Comparison of ENCODE assay signal across 11 cellular contexts in genomic region chr7:44379366-44380178, GRCh38. TPM values are rescaled to one million over a fixed set of nuclear protein-coding genes. Genes with fewer than 3 reads are reported as not detected.
DNase-seq lines count a peak whose midpoint lies in the region; ATAC-seq, FAIRE-seq and TF ChIP-seq lines count a peak whose summit lies in the region.
"Had no signal": no experiment of that assay in that cellular context is flagged by ENCODE, and none has a peak within 500 bp of the region (broad histone marks: within the 10 kb centered on the region; RNA-seq: fewer than 3 reads in every experiment).

No MANE protein-coding gene starts in this region.

- H3K9me1 ChIP-seq in K562 (ENCODE audit: control insufficient read depth, insufficient read depth, low read length): peaks cover 8% of the 10 kb centered on the region

- ATAC-seq in K562: peak; percentile 20
- ATAC-seq: esophagus mucosa had no signal

- H3K27me3 ChIP-seq in H7 (ENCODE audit: control insufficient read depth, insufficient read depth, low read length) (no peaks in the 10 kb centered on the region), K562 (ENCODE audit: control insufficient read depth in 2 of 2, insufficient read depth in 2 of 2, low read length in 2 of 2) (peaks cover 0 to 11% of the 10 kb centered on the region in 2 experiments; a peak in 2 of 5 replicates)

- H3K9ac ChIP-seq in K562 (ENCODE audit: insufficient read depth in 1 of 2, low read depth in 2 of 2, low read length in 2 of 2): no peak overlapping the region

- H3K27ac ChIP-seq in K562 (ENCODE audit: extremely low read depth, low read depth, low read length): no peak overlapping the region

- CTCF ChIA-PET in K562 (lab: Yijun Ruan, JAX; ENCODE audit: low intra/inter-chr PET ratio): no interaction called here

- no peak for TF ChIP-seq RAD21 in K562 (CRISPR knock-in tag; conservative IDR thresholded peaks at IDR 0.05 in 1 of 2, IDR thresholded peaks at IDR 0.05 in 1 of 2)

- POLR2A ChIA-PET in K562 (lab: Yijun Ruan, JAX): interaction anchor here (0.5 to 2.8 kb wide), 4 partner anchors 11 to 907 kb away, joined by 3 to 12 read pairs (median 4); no protein-coding TSS in a partner anchor

- peaks cover 11% of the 10 kb centered on the region; the same call in 1 of the 2 replicates for H4K20me1 ChIP-seq in K562 (replicated peaks; ENCODE audit: control insufficient read depth, insufficient read depth, low read length)

- in situ Hi-C loops in Caki2 (cut with HindIII; ENCODE audit: low pct_unique_long_range_greater_than_20kb, low sequenced_read_pairs): no loop called here
- in situ Hi-C loops in K562 (cut with MboI): no loop called here

- peak overlapping the region; percentile 43; the same call in 1 of the 2 replicates for H3K4me2 ChIP-seq in K562 (ENCODE audit: insufficient read depth, low read length)

- WGBS in K562 (ENCODE audit: insufficient coverage, low coverage, missing lambda C conversion rate): 37% methylated on average over 12 of the region's 12 CpGs

- H3K4me3 ChIP-seq in H7 (ENCODE audit: insufficient read depth, low read depth, low read length) (no peak overlapping the region), K562 (no peak overlapping the region)

- DNase-seq in Caki2 (ENCODE audit: low read depth) (peak; percentile 24), H7 (peak; percentile 38), K562 (ENCODE audit: extremely low read depth in 1 of 4, low spot score in 3 of 4) (peak in 2 of 4 experiments; percentile 26), kidney glomerular epithelial cell (lab: John Stamatoyannopoulos, UW) (peak; percentile 5), NCI-H526 (lab: John Stamatoyannopoulos, UW) (no peak), MV-4-11 (lab: John Stamatoyannopoulos, UW) (no peak), GM19238 (ENCODE audit: insufficient read length, low spot score) (no peak), putamen (ENCODE audit: low spot score) (no peak)
- DNase-seq: DMS 273 treated with DMSO at 0.1 percent for 48 hours had no signal

- intact Hi-C loops in K562 (cut with micrococcal nuclease): loop anchor here (10.0 kb wide), 1 partner anchor 95 kb away; no protein-coding TSS in a partner anchor

- TF ChIP-seq EP300 in K562 (IDR thresholded peaks at IDR 0.05; ENCODE audit: low read length): no peak

- no TSS peak for BruUV-seq in K562 (replicated peaks; lab: Mats Ljungman, UMichigan)

- TF ChIP-seq POLR2A in K562 (conservative IDR thresholded peaks at IDR 0.05): no peak; the same call in 1 of the 2 replicates

- H3K4me1 ChIP-seq in K562 (replicated peaks in 1 of 2; ENCODE audit: control insufficient read depth in 2 of 2, insufficient read depth in 2 of 2, low read length in 2 of 2): peaks cover 3 to 4% of the 10 kb centered on the region in 2 experiments; a peak in 4 of 5 replicates

- no peaks in the 10 kb centered on the region for H3K79me2 ChIP-seq in K562 (ENCODE audit: control insufficient read depth, insufficient read depth, low read length)

- H3K36me3 ChIP-seq in H7 (replicated peaks; ENCODE audit: control insufficient read depth, insufficient read depth, low read length) (peaks cover 2% of the 10 kb centered on the region), K562 (ENCODE audit: control insufficient read depth, insufficient read depth, low read length) (peaks cover 4% of the 10 kb centered on the region; the same call in 1 of the 3 replicates)

- no peak for TF ChIP-seq CTCF in K562 (IDR thresholded peaks at IDR 0.05 in 2 of 3, conservative IDR thresholded peaks at IDR 0.05 in 1 of 3; ENCODE audit: insufficient read depth in 2 of 3, low read depth in 1 of 3, low read length in 3 of 3)

- H3K9me3 ChIP-seq in K562 (replicated peaks; ENCODE audit: control insufficient read depth, insufficient read depth, low read depth, low read length): no peaks in the 10 kb centered on the region

- no peak overlapping the region for H2AFZ ChIP-seq in K562 (ENCODE audit: low read depth, low read length)

- FAIRE-seq in K562 (lab: Jason Lieb, UNC): no peak

TF ChIP-seq in K562, 482 proteins besides CTCF, POLR2A, EP300 and RAD21:
- peak; percentile 43; the same call in 1 of the 2 replicates for TF ChIP-seq ZBTB17 (CRISPR knock-in tag; IDR thresholded peaks at IDR 0.05)
- TF ChIP-seq, protein P1, sequence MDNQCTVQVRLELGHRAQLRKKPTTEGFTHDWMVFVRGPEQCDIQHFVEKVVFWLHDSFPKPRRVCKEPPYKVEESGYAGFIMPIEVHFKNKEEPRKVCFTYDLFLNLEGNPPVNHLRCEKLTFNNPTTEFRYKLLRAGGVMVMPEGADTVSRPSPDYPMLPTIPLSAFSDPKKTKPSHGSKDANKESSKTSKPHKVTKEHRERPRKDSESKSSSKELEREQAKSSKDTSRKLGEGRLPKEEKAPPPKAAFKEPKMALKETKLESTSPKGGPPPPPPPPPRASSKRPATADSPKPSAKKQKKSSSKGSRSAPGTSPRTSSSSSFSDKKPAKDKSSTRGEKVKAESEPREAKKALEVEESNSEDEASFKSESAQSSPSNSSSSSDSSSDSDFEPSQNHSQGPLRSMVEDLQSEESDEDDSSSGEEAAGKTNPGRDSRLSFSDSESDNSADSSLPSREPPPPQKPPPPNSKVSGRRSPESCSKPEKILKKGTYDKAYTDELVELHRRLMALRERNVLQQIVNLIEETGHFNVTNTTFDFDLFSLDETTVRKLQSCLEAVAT (IDR thresholded peaks at IDR 0.05): peak in 1 of 2 experiments; percentile 64; a peak in 1 of 4 replicates
- TF ChIP-seq ATF4 (CRISPR knock-in tag; IDR thresholded peaks at IDR 0.05): no peak
- TF ChIP-seq, protein P2, sequence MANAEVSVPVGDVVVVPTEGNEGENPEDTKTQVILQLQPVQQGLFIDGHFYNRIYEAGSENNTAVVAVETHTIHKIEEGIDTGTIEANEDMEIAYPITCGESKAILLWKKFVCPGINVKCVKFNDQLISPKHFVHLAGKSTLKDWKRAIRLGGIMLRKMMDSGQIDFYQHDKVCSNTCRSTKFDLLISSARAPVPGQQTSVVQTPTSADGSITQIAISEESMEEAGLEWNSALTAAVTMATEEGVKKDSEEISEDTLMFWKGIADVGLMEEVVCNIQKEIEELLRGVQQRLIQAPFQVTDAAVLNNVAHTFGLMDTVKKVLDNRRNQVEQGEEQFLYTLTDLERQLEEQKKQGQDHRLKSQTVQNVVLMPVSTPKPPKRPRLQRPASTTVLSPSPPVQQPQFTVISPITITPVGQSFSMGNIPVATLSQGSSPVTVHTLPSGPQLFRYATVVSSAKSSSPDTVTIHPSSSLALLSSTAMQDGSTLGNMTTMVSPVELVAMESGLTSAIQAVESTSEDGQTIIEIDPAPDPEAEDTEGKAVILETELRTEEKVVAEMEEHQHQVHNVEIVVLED (CRISPR knock-in tag; IDR thresholded peaks at IDR 0.05): no peak
- no peak for TF ChIP-seq BRF2 (IDR thresholded peaks at IDR 0.05; ENCODE audit: borderline replicate concordance, insufficient read depth, insufficient read length)

RNA-seq across cellular contexts. Expression of gene CAMK2B, which starts 54.2 kb away (rescaled TPM):
- 0.14 and 0.23 TPM in 2 replicates for total RNA-seq in Caki2 (2014; rRNA removed; shearing (Covaris generic); ENCODE audit: low replicate concordance)
- total RNA-seq in H7 (2014; rRNA removed; shearing (Covaris generic)): 0.31 TPM in 1 of 2 replicates, not detected in the other
- 0.23 TPM in 1 of 2 replicates, not detected in the other for total RNA-seq in K562 (2011; cell fraction: chromatin; rRNA removed; ENCODE audit: low replicate concordance)
- total RNA-seq in K562 (2011; cell fraction: nucleolus; rRNA removed): 0.26 and 0.50 TPM in 2 replicates
- total RNA-seq in K562 (2011; cell fraction: nucleoplasm; rRNA removed): not detected in 2 replicates
- total RNA-seq in K562 (2014; rRNA removed): 0.09 and 0.16 TPM in 2 replicates
- not detected in 2 replicates for total RNA-seq in K562 (2014; rRNA removed; fragmentation: Illumina TruSeq; extraction: Trizol)
- total RNA-seq in K562 (2015; rRNA removed; fragmentation: Illumina TruSeq; extraction: Trizol): 0.04 TPM in 2 replicates
- 0.29 TPM in 1 of 2 replicates, not detected in the other for total RNA-seq in K562 (2021)
- 0.04 and 0.12 TPM in 2 replicates for polyA plus RNA-seq in K562 (2011; rRNA removed)
- polyA plus RNA-seq in K562 (2011; cell fraction: cytosol; rRNA removed): 0.04 and 0.13 TPM in 2 replicates
- polyA plus RNA-seq in K562 (2011; cell fraction: nucleus; rRNA removed): 0.10 and 0.18 TPM in 2 replicates
- 0.09 and 0.18 TPM in 2 replicates for polyA plus RNA-seq in K562 (2012)
- 0.07 and 0.10 TPM in 2 replicates for polyA plus RNA-seq in K562 (2014; fragmentation: Illumina TruSeq; extraction: Trizol)
- not detected for polyA plus RNA-seq in K562 (2014; fragmentation: Nextera tagmentation; extraction: Ambion mirVana)
- 0.05 and 0.08 TPM in 2 replicates for polyA plus RNA-seq in K562 (2014; rRNA removed)
- polyA minus RNA-seq in K562 (2011; rRNA and poly(A)+ RNA removed): not detected in 2 replicates
- polyA minus RNA-seq in K562 (2011; cell fraction: cytosol; rRNA and poly(A)+ RNA removed): not detected in 2 replicates
- polyA minus RNA-seq in K562 (2011; cell fraction: nucleus; rRNA and poly(A)+ RNA removed): not detected in 2 replicates
- total RNA-seq: kidney epithelial cell had no signal

Comparison
In these comparisons a context has a peak if more than half of its experiments do, and no peak if none do; other contexts are left out.
1. DNase-seq: peak in Caki2 (single experiment), H7 (single experiment) and kidney glomerular epithelial cell (single experiment); none in NCI-H526 (0 of 2), MV-4-11 (single experiment), GM19238 (single experiment) and putamen (single experiment).